In genomic region chr4:61762722-61763627, GRCh38 we compare ENCODE assay signal across 30 cellular contexts.
"Had no signal": no experiment of that assay in that cellular context is flagged by ENCODE, and none has a peak within 500 bp of the region (broad histone marks: within the 10 kb centered on the region; RNA-seq: fewer than 3 reads in every experiment).

No MANE protein-coding gene starts in this region.

- H3K9me3 Mint-ChIP-seq: activated naive CD4-positive, alpha-beta T cell treated with anti-CD3 and anti-CD28 coated beads, Interleukin-2, amount 50 U/mL, for 24 hours had no signal

- H3K4me3 ChIP-seq: ascending aorta, cardiac muscle cell, MG63, SJSA1 had no signal

- H3K4me3 Mint-ChIP-seq: activated CD8-positive, alpha-beta T cell treated with anti-CD3 and anti-CD28 coated beads for 36 hours; activated naive CD4-positive, alpha-beta T cell treated with anti-CD3 and anti-CD28 coated beads, Interleukin-2, amount 50 U/mL, for 24 hours; activated naive CD8-positive, alpha-beta T cell treated with anti-CD3 and anti-CD28 coated beads, Interleukin-2, amount 10 ng/mL, durations not matched to agents 7 days and 5 days; central memory CD8-positive, alpha-beta T cell; T-helper 1 cell treated with Interleukin-12 subunit alpha and Interleukin-12 subunit beta and Interleukin-4 antibody, amounts not matched to agents 30 μg/mL and 1 μg/mL, for 36 hours; T-helper 2 cell treated with Interferon-gamma antibody and Interleukin-4, amounts not matched to agents 5 μg/mL and 100 μg/mL, for 36 hours had no signal

- H3K27ac Mint-ChIP-seq: activated CD8-positive, alpha-beta T cell treated with anti-CD3 and anti-CD28 coated beads for 36 hours; activated naive CD4-positive, alpha-beta T cell treated with anti-CD3 and anti-CD28 coated beads, Interleukin-2, amount 50 U/mL, for 24 hours; activated naive CD8-positive, alpha-beta T cell treated with anti-CD3 and anti-CD28 coated beads, Interleukin-2, amount 10 ng/mL, durations not matched to agents 7 days and 5 days; activated T-helper 2 cell treated with anti-CD3 and anti-CD28 coated beads, Interferon-gamma antibody, Interleukin-2, Interleukin-4, amounts not matched to agents 10 μg/mL and 5 μg/mL and 100 μg/mL, durations not matched to agents 14 hours and 24 hours and 36 hours; T-helper 1 cell treated with Interleukin-12 subunit alpha and Interleukin-12 subunit beta and Interleukin-4 antibody, amounts not matched to agents 30 μg/mL and 1 μg/mL, for 36 hours; T-helper 2 cell treated with Interferon-gamma antibody and Interleukin-4, amounts not matched to agents 5 μg/mL and 100 μg/mL, for 36 hours had no signal

- H3K9me3 ChIP-seq: MG63, SJSA1, SK-N-SH had no signal

- H3K27ac ChIP-seq: ascending aorta, cardiac muscle cell, SJSA1 had no signal

- DNase-seq: activated CD4-positive, alpha-beta T cell treated with anti-CD3 and anti-CD28 coated beads for 4 hours; activated CD4-positive, CD25-positive, alpha-beta regulatory T cell treated with anti-CD3 and anti-CD28 coated beads, Interleukin-2, amount 50 U/mL, for 72 hours; activated CD8-positive, alpha-beta T cell treated with anti-CD3 and anti-CD28 coated beads for 36 hours; activated gamma-delta T cell; activated naive CD4-positive, alpha-beta T cell treated with Interleukin-2 at 50 U/mL for 16 hours; activated naive CD8-positive, alpha-beta T cell treated with anti-CD3 and anti-CD28 coated beads, Interleukin-2, amount 10 ng/mL, durations not matched to agents 7 days and 5 days; activated T-cell treated with anti-CD3 and anti-CD28 coated beads, Interleukin-2, amount 50 U/mL, for 1 hour; amygdala; Kasumi-1; MG63; NCI-H1048; NCI-H1105 treated with DMSO at 0.1 percent for 48 hours; NCI-H1436; NCI-H1694; NCI-H1930; NCI-H2081 treated with DMSO at 0.1 percent for 48 hours; NCI-H345; NCI-H524 treated with DMSO at 0.1 percent for 48 hours; RPMI8226; SHP77 treated with DMSO at 0.1 percent for 48 hours; SK-N-SH had no signal

- H3K9ac ChIP-seq: SK-N-SH had no signal

- H3K4me1 Mint-ChIP-seq: activated naive CD4-positive, alpha-beta T cell treated with anti-CD3 and anti-CD28 coated beads, Interleukin-2, amount 50 U/mL, for 24 hours; activated naive CD8-positive, alpha-beta T cell treated with anti-CD3 and anti-CD28 coated beads, Interleukin-2, amount 10 ng/mL, durations not matched to agents 7 days and 5 days; central memory CD8-positive, alpha-beta T cell had no signal

- H3K27me3 Mint-ChIP-seq: activated CD8-positive, alpha-beta T cell treated with anti-CD3 and anti-CD28 coated beads for 36 hours; activated naive CD4-positive, alpha-beta T cell treated with anti-CD3 and anti-CD28 coated beads, Interleukin-2, amount 50 U/mL, for 24 hours; activated naive CD8-positive, alpha-beta T cell treated with anti-CD3 and anti-CD28 coated beads, Interleukin-2, amount 10 ng/mL, durations not matched to agents 7 days and 5 days; central memory CD8-positive, alpha-beta T cell had no signal

- H3K4me1 ChIP-seq: ascending aorta, SJSA1 had no signal

- H3K36me3 ChIP-seq: ascending aorta, cardiac muscle cell, MG63, SJSA1 had no signal

- ATAC-seq: activated CD8-positive, alpha-beta T cell treated with anti-CD3 and anti-CD28 coated beads for 36 hours; Panc1 had no signal

- H3K27me3 ChIP-seq: ascending aorta, cardiac muscle cell, MG63, SJSA1 had no signal

- H3K36me3 Mint-ChIP-seq: activated naive CD4-positive, alpha-beta T cell treated with anti-CD3 and anti-CD28 coated beads, Interleukin-2, amount 50 U/mL, for 24 hours; activated naive CD8-positive, alpha-beta T cell treated with anti-CD3 and anti-CD28 coated beads, Interleukin-2, amount 10 ng/mL, durations not matched to agents 7 days and 5 days had no signal

- H3K4me2 ChIP-seq: SK-N-SH had no signal
